ENCODE assay signal across 9 cellular contexts in genomic region chr1:39515417-39516086, GRCh38. TPM values are rescaled to one million over a fixed set of nuclear protein-coding genes. Genes with fewer than 3 reads are reported as not detected.
DNase-seq lines count a peak whose midpoint lies in the region; ATAC-seq and TF ChIP-seq lines count a peak whose summit lies in the region.
"Not testable (repeated sequence)": the region's sequence is repeated elsewhere in the genome, so short reads cannot be mapped to it uniquely, and the experiment has no call there.
"Had no signal": no experiment of that assay in that cellular context is flagged by ENCODE, and none has a peak within 500 bp of the region (broad histone marks: within the 10 kb centered on the region; RNA-seq: fewer than 3 reads in every experiment).

No MANE protein-coding gene starts in this region.

- H3K27ac ChIP-seq in GM23248; mammary epithelial cell (ENCODE audit: insufficient read depth, low read depth, low read length): not testable (repeated sequence)

- not testable (repeated sequence) for H3K9me3 Mint-ChIP-seq in CD14-positive monocyte; activated T-cell treated with anti-CD3 and anti-CD28 coated beads, Interleukin-2, amount 50 U/mL, for 72 hours; glutamatergic neuron (ENCODE audit: unreplicated experiment)

- not testable (repeated sequence) for H3K4me1 ChIP-seq in GM23248 (ENCODE audit: insufficient read depth); mammary epithelial cell (ENCODE audit: insufficient read depth, low read length); mucosa of descending colon (ENCODE audit: low read depth)

- in situ Hi-C loops in GM23248 (cut with MboI); SK-MEL-5 (cut with HindIII; ENCODE audit: low pct_unique_long_range_greater_than_20kb, low sequenced_read_pairs); mammary epithelial cell (cut with MboI; ENCODE audit: low sequenced_read_pairs in 2 of 2): not testable (repeated sequence)

- H3K36me3 ChIP-seq in GM23248 (ENCODE audit: low read depth); mammary epithelial cell (ENCODE audit: insufficient read depth, low read length); mucosa of descending colon (ENCODE audit: low read depth): not testable (repeated sequence)

- 31 to 36% methylated on average over 25 of the region's 50 CpGs for WGBS in GM23248 (ENCODE audit: low coverage in 1 of 2, low lambda C conversion rate in 2 of 2, missing lambda C conversion rate in 2 of 2), 2 experiments
- WGBS in mammary epithelial cell (ENCODE audit: low coverage, missing lambda C conversion rate) = 3% methylated on average over 7 of the region's 50 CpGs

- not testable (repeated sequence) for H2AFZ ChIP-seq in GM23248
- H2AFZ ChIP-seq in mammary epithelial cell (ENCODE audit: low read depth, low read length) = peak overlapping the region; percentile 80

- H3K27me3 ChIP-seq in GM23248 (replicated peaks; ENCODE audit: insufficient read depth); mammary epithelial cell (ENCODE audit: insufficient read depth, low read length): not testable (repeated sequence)

- H3K4me3 Mint-ChIP-seq in CD14-positive monocyte = peak overlapping the region; percentile 81 to 87
- peak overlapping the region; percentile 76 to 85 for H3K4me3 Mint-ChIP-seq in activated T-cell treated with anti-CD3 and anti-CD28 coated beads, Interleukin-2, amount 50 U/mL, for 72 hours
- peak overlapping the region; percentile 38 for H3K4me3 Mint-ChIP-seq in glutamatergic neuron (ENCODE audit: unreplicated experiment)

- not testable (repeated sequence) for H3K4me1 Mint-ChIP-seq in CD14-positive monocyte; activated T-cell treated with anti-CD3 and anti-CD28 coated beads, Interleukin-2, amount 50 U/mL, for 72 hours (ENCODE audit: low read depth); glutamatergic neuron (ENCODE audit: low read depth, unreplicated experiment)

- not testable (repeated sequence) for H3K9me2 ChIP-seq in GM23248 (ENCODE audit: insufficient read depth)

- peak; percentile 31 to 59 for ATAC-seq in activated T-cell treated with anti-CD3 and anti-CD28 coated beads, Interleukin-2, amount 50 U/mL, for 72 hours (replicated peaks in 1 of 2)
- ATAC-seq in mucosa of descending colon = peak; percentile 11

- H3F3A ChIP-seq in GM23248 (ENCODE audit: insufficient read depth) = not testable (repeated sequence)

- not testable (repeated sequence) for H3K4me2 ChIP-seq in GM23248 (ENCODE audit: unreplicated experiment)
- H3K4me2 ChIP-seq in mammary epithelial cell (ENCODE audit: insufficient read depth, low read depth, low read length) = peak overlapping the region; percentile 67

- TF ChIP-seq CTCF in CD14-positive monocyte (IDR thresholded peaks at IDR 0.05); mammary epithelial cell (conservative IDR thresholded peaks at IDR 0.05 in 1 of 2, IDR thresholded peaks at IDR 0.05 in 1 of 2; ENCODE audit: extremely low read depth in 1 of 2, insufficient read depth in 1 of 2, low read depth in 1 of 2, low read length in 2 of 2); glutamatergic neuron (IDR thresholded peaks at IDR 0.05; ENCODE audit: partially characterized antibody, unreplicated experiment); mucosa of descending colon (IDR thresholded peaks at IDR 0.05): not testable (repeated sequence)

- not testable (repeated sequence) for H3K27ac Mint-ChIP-seq in CD14-positive monocyte; activated T-cell treated with anti-CD3 and anti-CD28 coated beads, Interleukin-2, amount 50 U/mL, for 72 hours; glutamatergic neuron (ENCODE audit: unreplicated experiment)

- peaks cover 0 to 14% (median 4%) of the 10 kb centered on the region in 3 donors for H3K27me3 Mint-ChIP-seq in CD14-positive monocyte (ENCODE audit: low read depth in 3 of 3)
- not testable (repeated sequence) for H3K27me3 Mint-ChIP-seq in activated T-cell treated with anti-CD3 and anti-CD28 coated beads, Interleukin-2, amount 50 U/mL, for 72 hours (ENCODE audit: low read depth); glutamatergic neuron (ENCODE audit: unreplicated experiment)

- not testable (repeated sequence) for BruUV-seq in mammary epithelial cell (replicated peaks; lab: Mats Ljungman, UMichigan)

- CTCF ChIA-PET in mammary epithelial cell (lab: Charles Lee; ENCODE audit: low non-redundant PET) = interaction anchor here (0.6 kb wide), 1 partner anchor 406 kb away, joined by 4 read pairs; no protein-coding TSS in a partner anchor

- H3K4me3 ChIP-seq in GM23248 (peak overlapping the region; percentile 59; the same call in 1 of the 2 replicates), mammary epithelial cell (replicated peaks in 1 of 3; ENCODE audit: insufficient read depth in 1 of 3, low read depth in 2 of 3, low read length in 3 of 3) (peak overlapping the region in 2 of 3 experiments; percentile 37 to 43)
- H3K4me3 ChIP-seq in mucosa of descending colon = not testable (repeated sequence)

- H3K9me3 ChIP-seq in GM23248 (ENCODE audit: low read depth); mammary epithelial cell (replicated peaks; ENCODE audit: insufficient read depth, low read length); mucosa of descending colon: not testable (repeated sequence)

- DNase-seq in CD14-positive monocyte (ENCODE audit: low spot score) (peak; percentile 27), GM23248 (peak; percentile 43), SK-MEL-5 (ENCODE audit: low read depth, low spot score) (peak; percentile 9)
- peak in 1 of 2 donors; percentile 19 for DNase-seq in activated T-cell treated with anti-CD3 and anti-CD28 coated beads, Interleukin-2, amount 50 U/mL, for 72 hours
- not testable (repeated sequence) for DNase-seq in mammary epithelial cell, glutamatergic neuron, mucosa of descending colon
- peak; percentile 17 for DNase-seq in stimulated activated CD4-positive, alpha-beta T cell treated with anti-CD3 and anti-CD28 coated beads, Interleukin-4, amount 100 ng/mL, for 24 hours

- intact Hi-C loops in CD14-positive monocyte (cut with micrococcal nuclease); mammary epithelial cell (cut with micrococcal nuclease); mucosa of descending colon (cut with DNase I, micrococcal nuclease): not testable (repeated sequence)

- not testable (repeated sequence) for H4K20me1 ChIP-seq in GM23248 (ENCODE audit: insufficient read depth); mammary epithelial cell (ENCODE audit: insufficient read depth, low read length)

- 0 out of 2 replicates have a peak overlapping the region, but pooled peaks have one; percentile 42 for H3K9ac ChIP-seq in GM23248
- not testable (repeated sequence) for H3K9ac ChIP-seq in mammary epithelial cell (ENCODE audit: insufficient read depth, low read length)

- H3K36me3 Mint-ChIP-seq in CD14-positive monocyte; activated T-cell treated with anti-CD3 and anti-CD28 coated beads, Interleukin-2, amount 50 U/mL, for 72 hours (ENCODE audit: insufficient read depth in 2 of 2); glutamatergic neuron (ENCODE audit: unreplicated experiment): not testable (repeated sequence)

- dilution Hi-C loops in mammary epithelial cell (cut with HindIII; ENCODE audit: low sequenced_read_pairs) = not testable (repeated sequence)

- not testable (repeated sequence) for H3K79me2 ChIP-seq in GM23248 (ENCODE audit: insufficient read depth); mammary epithelial cell (ENCODE audit: insufficient read depth, low read length)

RNA-seq across cellular contexts. Expression of gene BMP8A, which starts 24.1 kb away (rescaled TPM):
- not detected for polyA plus RNA-seq in CD14-positive monocyte
- not detected in 2 replicates for total RNA-seq in GM23248 (2014; rRNA removed; shearing (Covaris generic))
- not detected in 2 replicates for polyA plus RNA-seq in GM23248 (2016; fragmentation: Nextera tagmentation; extraction: Ambion mirVana)
- not detected in 2 replicates for total RNA-seq in SK-MEL-5 (2014; rRNA removed; shearing (Covaris generic))
- polyA plus RNA-seq in SK-MEL-5 (2015; cell fraction: cytosol; rRNA removed) = 0.57 TPM in 1 of 2 replicates, not detected in the other
- 0.76 TPM in 1 of 2 replicates, not detected in the other for polyA plus RNA-seq in SK-MEL-5 (2015; cell fraction: nucleus; rRNA removed)
- total RNA-seq in activated T-cell treated with anti-CD3 and anti-CD28 coated beads, Interleukin-2, amount 50 U/mL, for 72 hours = under 1 TPM; 0.35 to 0.38 TPM
- under 1 TPM in 1 of 2 donors, not detected in 1; 0.50 TPM for total RNA-seq in mammary epithelial cell
- not detected for polyA plus RNA-seq in mammary epithelial cell
- not detected for polyA minus RNA-seq in mammary epithelial cell
- 0.37 TPM for total RNA-seq in glutamatergic neuron (ENCODE audit: unreplicated experiment)
- 1 to 10 TPM; 6.5 to 9.2 (median 8.2) TPM for total RNA-seq in mucosa of descending colon
- total RNA-seq: T-helper 2 cell treated with Interferon-gamma antibody and Interleukin-4, amounts not matched to agents 100 ng/mL and 5 ng/mL, for 36 hours had no signal
